30 cellular contexts compared by ENCODE assay signal in the genomic region with DNA sequence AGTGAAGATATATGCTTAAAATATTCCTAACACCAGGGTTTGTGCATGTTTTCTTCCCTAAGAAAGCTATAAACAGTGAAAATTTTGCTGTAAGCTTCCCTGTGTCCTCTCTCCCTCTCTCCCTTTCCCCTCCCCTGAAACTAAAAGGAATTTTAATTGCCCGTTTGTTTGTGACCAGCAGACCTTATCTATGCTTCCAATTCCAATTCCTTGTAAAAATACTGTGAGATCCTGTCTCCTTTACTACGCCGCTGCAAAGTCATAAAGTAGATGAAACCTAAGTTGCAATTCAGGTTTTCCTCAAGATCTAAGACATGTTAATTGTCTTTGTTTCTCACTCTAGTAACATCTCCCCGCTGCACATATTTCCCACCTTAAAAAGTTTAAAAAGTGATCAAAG.
DNase-seq lines count a peak whose midpoint lies in the region; ATAC-seq and TF ChIP-seq lines count a peak whose summit lies in the region.
"Had no signal": no experiment of that assay in that cellular context is flagged by ENCODE, and none has a peak within 500 bp of the region (broad histone marks: within the 10 kb centered on the region; RNA-seq: fewer than 3 reads in every experiment).

No MANE protein-coding gene starts in this region.

- DNase-seq in left colon (no peak), progenitor cell of endocrine pancreas (ENCODE audit: low spot score, unreplicated experiment) (no peak), NCI-H2081 (lab: John Stamatoyannopoulos, UW) (no peak), iPS-NIHi7 (ENCODE audit: extremely low spot score) (no peak), uterus (no peak), NCI-H1417 treated with DMSO at 0.1 percent for 48 hours (lab: John Stamatoyannopoulos, UW) (no peak)
- DNase-seq: activated CD4-positive, alpha-beta T cell treated with anti-CD3 and anti-CD28 coated beads, Interleukin-2, amount 50 U/mL, for 48 hours; activated naive CD8-positive, alpha-beta T cell treated with anti-CD3 and anti-CD28 coated beads, Interleukin-2, amount 50 U/mL, for 24 hours; activated T-cell treated with anti-CD3 and anti-CD28 coated beads, Interleukin-2, amount 50 U/mL, for 48 hours; caudate nucleus; CD4-positive, CD25-positive, alpha-beta regulatory T cell; DMS 273 treated with DMSO at 0.1 percent for 48 hours; foreskin keratinocyte; heart right ventricle; left cardiac atrium; NCI-H1105 treated with DMSO at 0.1 percent for 48 hours; NCI-H2029; NCI-H524 treated with DMSO at 0.1 percent for 48 hours; psoas muscle; SK-N-SH; upper lobe of left lung had no signal

- no peak for TF ChIP-seq CTCF in C4-2B (conservative IDR thresholded peaks at IDR 0.05)
- TF ChIP-seq CTCF in VCaP (conservative IDR thresholded peaks at IDR 0.05), result no peak
- TF ChIP-seq CTCF in progenitor cell of endocrine pancreas (IDR thresholded peaks at IDR 0.05; ENCODE audit: unreplicated experiment), result no peak
- TF ChIP-seq CTCF in uterus (IDR thresholded peaks at IDR 0.05), result no peak

- intact Hi-C loops in left colon (cut with DNase I, micrococcal nuclease) (no loop called here), uterus (cut with DNase I; ENCODE audit: low total_unique reads) (no loop called here)

- no peaks in the 10 kb centered on the region for H3K36me3 ChIP-seq in uterus
- H3K36me3 ChIP-seq: esophagus muscularis mucosa, heart right ventricle, neutrophil, upper lobe of left lung had no signal

- H3K4me1 ChIP-seq in uterus, result no peaks in the 10 kb centered on the region
- H3K4me1 ChIP-seq: esophagus muscularis mucosa, heart right ventricle, psoas muscle, upper lobe of left lung had no signal

- H3K4me1 Mint-ChIP-seq in progenitor cell of endocrine pancreas (ENCODE audit: low read depth), result peaks cover 26% of the 10 kb centered on the region
- H3K4me1 Mint-ChIP-seq: activated naive CD8-positive, alpha-beta T cell treated with anti-CD3 and anti-CD28 coated beads, Interleukin-2, amount 50 U/mL, for 24 hours; CD4-positive, CD25-positive, alpha-beta regulatory T cell; stimulated activated memory B cell treated with anti-CD40 and anti-IgM and Interleukin-4, amounts not matched to agents 10 μg/mL and 1 μg/mL and 100 μg/mL, for 72 hours had no signal

- H3K9me3 Mint-ChIP-seq in progenitor cell of endocrine pancreas (ENCODE audit: low read depth), result no peaks in the 10 kb centered on the region
- H3K9me3 Mint-ChIP-seq: activated naive CD8-positive, alpha-beta T cell treated with anti-CD3 and anti-CD28 coated beads, Interleukin-2, amount 50 U/mL, for 24 hours; stimulated activated memory B cell treated with anti-CD40 and anti-IgM and Interleukin-4, amounts not matched to agents 10 μg/mL and 1 μg/mL and 100 μg/mL, for 72 hours; T-helper 1 cell treated with Interleukin-12 subunit alpha and Interleukin-12 subunit beta and Interleukin-4 antibody, amounts not matched to agents 30 μg/mL and 1 μg/mL, for 36 hours had no signal

- H3K27me3 Mint-ChIP-seq in progenitor cell of endocrine pancreas, result no peaks in the 10 kb centered on the region

- no peak for TF ChIP-seq POLR2A in uterus (IDR thresholded peaks at IDR 0.05)

- no peaks in the 10 kb centered on the region for H3K9me3 ChIP-seq in uterus
- H3K9me3 ChIP-seq: esophagus muscularis mucosa, heart right ventricle, neutrophil, psoas muscle, SK-N-SH, upper lobe of left lung had no signal

- no peak overlapping the region for H3K4me3 ChIP-seq in uterus
- H3K4me3 ChIP-seq: esophagus muscularis mucosa, heart right ventricle, K562, psoas muscle, upper lobe of left lung had no signal

- H3K27me3 ChIP-seq in uterus, result no peaks in the 10 kb centered on the region
- H3K27me3 ChIP-seq: foreskin keratinocyte, upper lobe of left lung had no signal

- peak overlapping the region; percentile 100 for H3K27ac ChIP-seq in C4-2B
- H3K27ac ChIP-seq in VCaP, result peak overlapping the region; percentile 100
- H3K27ac ChIP-seq in uterus, result no peak overlapping the region
- H3K27ac ChIP-seq: esophagus muscularis mucosa, foreskin keratinocyte, heart right ventricle, neutrophil, psoas muscle, upper lobe of left lung had no signal

- peak overlapping the region; percentile 8 for H3K4me3 Mint-ChIP-seq in progenitor cell of endocrine pancreas (ENCODE audit: low read depth)
- H3K4me3 Mint-ChIP-seq: activated naive CD8-positive, alpha-beta T cell treated with anti-CD3 and anti-CD28 coated beads, Interleukin-2, amount 50 U/mL, for 24 hours; CD4-positive, CD25-positive, alpha-beta regulatory T cell; stimulated activated memory B cell treated with anti-CD40 and anti-IgM and Interleukin-4, amounts not matched to agents 10 μg/mL and 1 μg/mL and 100 μg/mL, for 72 hours; T-helper 1 cell treated with Interleukin-12 subunit alpha and Interleukin-12 subunit beta and Interleukin-4 antibody, amounts not matched to agents 30 μg/mL and 1 μg/mL, for 36 hours had no signal

- H3K36me3 Mint-ChIP-seq in progenitor cell of endocrine pancreas (ENCODE audit: insufficient read depth), result no peaks in the 10 kb centered on the region
- H3K36me3 Mint-ChIP-seq: CD4-positive, CD25-positive, alpha-beta regulatory T cell had no signal

- peak overlapping the region; percentile 87 for H3K27ac Mint-ChIP-seq in progenitor cell of endocrine pancreas
- H3K27ac Mint-ChIP-seq: activated naive CD8-positive, alpha-beta T cell treated with anti-CD3 and anti-CD28 coated beads, Interleukin-2, amount 50 U/mL, for 24 hours; CD4-positive, CD25-positive, alpha-beta regulatory T cell; stimulated activated memory B cell treated with anti-CD40 and anti-IgM and Interleukin-4, amounts not matched to agents 10 μg/mL and 1 μg/mL and 100 μg/mL, for 72 hours; T-helper 1 cell treated with Interleukin-12 subunit alpha and Interleukin-12 subunit beta and Interleukin-4 antibody, amounts not matched to agents 30 μg/mL and 1 μg/mL, for 36 hours had no signal

- peak; percentile 61 for ATAC-seq in left colon
- ATAC-seq: activated CD4-positive, CD25-positive, alpha-beta regulatory T cell treated with anti-CD3 and anti-CD28 coated beads, Interleukin-2, amount 50 U/mL, for 24 hours; activated naive CD8-positive, alpha-beta T cell treated with anti-CD3 and anti-CD28 coated beads, Interleukin-2, amount 50 U/mL, for 24 hours; foreskin keratinocyte; heart right ventricle; left cardiac atrium; psoas muscle; Right ventricle myocardium inferior; stimulated activated memory B cell treated with anti-CD40 and anti-IgM and Interleukin-4, amounts not matched to agents 10 μg/mL and 1 μg/mL and 100 μg/mL, for 72 hours had no signal

Comparison
In these comparisons a context has a peak if more than half of its experiments do, and no peak if none do; other contexts are left out.
1. H3K27ac ChIP-seq: peak in C4-2B (single experiment) and VCaP (single experiment); none in uterus (0 of 2).